In genomic region chr1:52842643-52843310, GRCh38 we compare ENCODE assay signal across 1 cellular context.
TF ChIP-seq lines count a peak whose summit lies in the region.

Gene ZYG11A (plus strand): TSS chr1:52842760. CDS start chr1:52842884, 124 bp downstream.

TF ChIP-seq in K562, 482 proteins besides CTCF, POLR2A, EP300 and RAD21 (continued from another document and continues in another):
- TF ChIP-seq ZHX1 (conservative IDR thresholded peaks at IDR 0.05; ENCODE audit: low read length), result peak; percentile 43; the same call in 1 of the 2 replicates
- TF ChIP-seq ZNF512 (tag; IDR thresholded peaks at IDR 0.05), result no peak
- no peak for TF ChIP-seq KAT2B (IDR thresholded peaks at IDR 0.05; ENCODE audit: low read depth, low read length)
- TF ChIP-seq ZC3H11A (IDR thresholded peaks at IDR 0.05; ENCODE audit: low read depth, low read length), result no peak
- TF ChIP-seq SMAD4 (CRISPR knock-in tag; conservative IDR thresholded peaks at IDR 0.05), result peak; percentile 83
- TF ChIP-seq NEUROD1 (IDR thresholded peaks at IDR 0.05; ENCODE audit: borderline replicate concordance, low read depth, low read length, partially characterized antibody), result no peak
- no peak for TF ChIP-seq NELFE (IDR thresholded peaks at IDR 0.05; ENCODE audit: insufficient read depth, insufficient read length)
- peak; percentile 87 for TF ChIP-seq ZNF592 (IDR thresholded peaks at IDR 0.05)
- no peak for TF ChIP-seq ZNF24 (IDR thresholded peaks at IDR 0.05)
- TF ChIP-seq PURB (CRISPR knock-in tag; IDR thresholded peaks at IDR 0.05; ENCODE audit: low read depth), result no peak
- no peak for TF ChIP-seq ZNF408 (CRISPR knock-in tag; IDR thresholded peaks at IDR 0.05; ENCODE audit: low read depth)
- TF ChIP-seq MED1 (CRISPR knock-in tag; IDR thresholded peaks at IDR 0.05; ENCODE audit: borderline replicate concordance), result no peak
- no peak for TF ChIP-seq FOXA1 (IDR thresholded peaks at IDR 0.05; ENCODE audit: borderline replicate concordance)
- TF ChIP-seq ZNF253 (CRISPR knock-in tag; conservative IDR thresholded peaks at IDR 0.05), result no peak
- peak; percentile 88 for TF ChIP-seq KLF13 (tag; IDR thresholded peaks at IDR 0.05; ENCODE audit: borderline replicate concordance, low read depth)
- TF ChIP-seq CEBPG (CRISPR knock-in tag; IDR thresholded peaks at IDR 0.05), result no peak; the same call in 1 of the 2 replicates
- no peak for TF ChIP-seq CEBPG (tag; conservative IDR thresholded peaks at IDR 0.05 in 1 of 2, IDR thresholded peaks at IDR 0.05 in 1 of 2)
- 0 out of 2 replicates have a peak, but pooled peaks have one; percentile 19 for TF ChIP-seq ZNF583 (CRISPR knock-in tag; IDR thresholded peaks at IDR 0.05)
- no peak for TF ChIP-seq ELK3 (CRISPR knock-in tag; IDR thresholded peaks at IDR 0.05)
- TF ChIP-seq ATF2 (CRISPR knock-in tag; IDR thresholded peaks at IDR 0.05), result peak; percentile 39; the same call in 1 of the 2 replicates
- TF ChIP-seq HMGN3 (IDR thresholded peaks at IDR 0.05; ENCODE audit: borderline replicate concordance, extremely low read depth, insufficient read length, low read depth, low read length), result peak; percentile 88
- no peak for TF ChIP-seq WHSC1 (IDR thresholded peaks at IDR 0.05; ENCODE audit: low read length)
- TF ChIP-seq POLR2AphosphoS2 (IDR thresholded peaks at IDR 0.05; ENCODE audit: low read length), result no peak
- TF ChIP-seq DPF2 (IDR thresholded peaks at IDR 0.05), result no peak
- TF ChIP-seq NFE2 (IDR thresholded peaks at IDR 0.05; ENCODE audit: low read depth), result no peak
- TF ChIP-seq MAFF (IDR thresholded peaks at IDR 0.05; ENCODE audit: low read length), result peak; percentile 54; the same call in 1 of the 2 replicates
- TF ChIP-seq PATZ1 (CRISPR knock-in tag; IDR thresholded peaks at IDR 0.05; ENCODE audit: borderline replicate concordance), result no peak
- TF ChIP-seq KDM4B (IDR thresholded peaks at IDR 0.05; ENCODE audit: borderline replicate concordance in 2 of 2, low read depth in 1 of 2), result peak in 1 of 2 experiments; percentile 6; a peak in 1 of 4 replicates
- no peak for TF ChIP-seq NFXL1 (CRISPR knock-in tag; IDR thresholded peaks at IDR 0.05)
- TF ChIP-seq JUNB (CRISPR knock-in tag; conservative IDR thresholded peaks at IDR 0.05), result no peak
- 0 out of 2 replicates have a peak, but pooled peaks have one; percentile 12 for TF ChIP-seq MITF (IDR thresholded peaks at IDR 0.05)
- no peak for TF ChIP-seq SNRNP70 (optimal IDR thresholded peaks at IDR 0.05; ENCODE audit: low read depth, low read length)
- TF ChIP-seq ZNF217 (CRISPR knock-in tag; IDR thresholded peaks at IDR 0.05), result no peak
- TF ChIP-seq E2F3 (CRISPR knock-in tag; IDR thresholded peaks at IDR 0.05), result no peak
- no peak for TF ChIP-seq TAF15 (IDR thresholded peaks at IDR 0.05; ENCODE audit: low read depth, low read length)
